In the genomic region with DNA sequence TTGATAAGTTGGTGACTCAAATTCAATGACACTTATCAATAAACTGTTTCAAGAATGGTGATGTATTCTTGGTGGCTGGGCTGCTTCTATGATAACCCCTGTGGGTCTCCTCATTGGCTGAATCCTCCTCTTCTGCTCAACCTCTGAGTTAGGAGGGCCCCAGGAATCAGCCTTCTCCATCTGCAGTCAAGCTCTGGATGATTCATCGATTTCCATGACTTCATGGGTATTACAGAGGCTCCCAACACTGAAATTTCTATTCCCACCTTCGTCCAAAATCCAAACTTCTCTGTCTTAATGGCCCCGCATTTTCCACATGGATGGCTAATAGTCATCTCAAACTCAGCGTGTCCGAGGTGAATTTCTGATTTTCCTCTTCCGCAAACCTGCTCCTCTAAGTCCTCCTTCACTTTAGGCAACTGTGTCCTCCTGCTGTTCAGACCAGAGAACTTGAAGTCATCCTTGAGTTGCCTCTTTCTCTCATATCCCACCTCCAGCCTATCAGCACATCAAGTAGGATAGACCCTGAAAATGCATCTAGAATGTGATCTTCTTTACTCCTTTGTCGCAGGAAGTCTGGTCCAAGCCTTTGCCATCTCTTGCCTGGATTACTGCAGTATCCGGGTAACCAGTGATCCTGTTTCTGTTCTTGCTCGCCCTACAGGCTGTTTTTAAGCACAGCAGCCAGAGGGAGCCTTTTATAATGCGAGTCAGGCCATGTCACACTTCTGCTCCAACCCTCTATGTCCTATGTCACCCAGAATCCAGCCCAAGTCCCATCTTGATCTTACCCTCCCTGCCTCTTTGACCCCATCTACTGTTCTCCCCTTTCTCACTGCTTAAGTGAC, we compare ENCODE assay signal across 9 cellular contexts. TPM values are rescaled to one million over a fixed set of nuclear protein-coding genes. Genes with fewer than 3 reads are reported as not detected.
A peak's percentile ranks its signal among the peaks of the same experiment; 100 is the strongest.
DNase-seq lines count a peak whose midpoint lies in the region; ATAC-seq and TF ChIP-seq lines count a peak whose summit lies in the region.
"Had no signal": no experiment of that assay in that cellular context is flagged by ENCODE, and none has a peak within 500 bp of the region (broad histone marks: within the 10 kb centered on the region; RNA-seq: fewer than 3 reads in every experiment).

No MANE protein-coding gene starts in this region.

- H3K27ac Mint-ChIP-seq in activated T-cell treated with anti-CD3 and anti-CD28 coated beads, Interleukin-2, amount 50 U/mL, for 72 hours: no peak overlapping the region
- no peak overlapping the region for H3K27ac Mint-ChIP-seq in activated T-cell treated with anti-CD3 and anti-CD28 coated beads, Interleukin-2, amount 50 U/mL, for 24 hours

- H3K36me3 Mint-ChIP-seq in activated T-cell treated with anti-CD3 and anti-CD28 coated beads, Interleukin-2, amount 50 U/mL, for 72 hours (ENCODE audit: insufficient read depth in 2 of 2): peaks cover 3 to 9% of the 10 kb centered on the region in 2 donors
- H3K36me3 Mint-ChIP-seq in activated T-cell treated with anti-CD3 and anti-CD28 coated beads, Interleukin-2, amount 50 U/mL, for 24 hours (ENCODE audit: low read depth): peaks cover 7% of the 10 kb centered on the region

- peaks cover 56% of the 10 kb centered on the region for H3K4me1 Mint-ChIP-seq in activated T-cell treated with anti-CD3 and anti-CD28 coated beads, Interleukin-2, amount 50 U/mL, for 72 hours (ENCODE audit: low read depth)
- peaks cover 54% of the 10 kb centered on the region for H3K4me1 Mint-ChIP-seq in activated T-cell treated with anti-CD3 and anti-CD28 coated beads, Interleukin-2, amount 50 U/mL, for 24 hours (ENCODE audit: low read depth)

- no peaks in the 10 kb centered on the region for H3K27me3 Mint-ChIP-seq in activated T-cell treated with anti-CD3 and anti-CD28 coated beads, Interleukin-2, amount 50 U/mL, for 72 hours (ENCODE audit: low read depth)
- H3K27me3 Mint-ChIP-seq in activated T-cell treated with anti-CD3 and anti-CD28 coated beads, Interleukin-2, amount 50 U/mL, for 24 hours: no peaks in the 10 kb centered on the region
- H3K27me3 Mint-ChIP-seq: activated naive CD4-positive, alpha-beta T cell treated with anti-CD3 and anti-CD28 coated beads, Interleukin-2, amount 50 U/mL, for 24 hours had no signal

- H3K9me3 Mint-ChIP-seq in activated T-cell treated with anti-CD3 and anti-CD28 coated beads, Interleukin-2, amount 50 U/mL, for 72 hours: peaks cover 0 to 2% of the 10 kb centered on the region in 2 donors
- peaks cover 3% of the 10 kb centered on the region for H3K9me3 Mint-ChIP-seq in activated T-cell treated with anti-CD3 and anti-CD28 coated beads, Interleukin-2, amount 50 U/mL, for 24 hours

- H3K4me3 Mint-ChIP-seq in activated T-cell treated with anti-CD3 and anti-CD28 coated beads, Interleukin-2, amount 50 U/mL, for 72 hours: no peak overlapping the region
- no peak overlapping the region for H3K4me3 Mint-ChIP-seq in activated T-cell treated with anti-CD3 and anti-CD28 coated beads, Interleukin-2, amount 50 U/mL, for 24 hours
- H3K4me3 Mint-ChIP-seq: activated naive CD4-positive, alpha-beta T cell treated with anti-CD3 and anti-CD28 coated beads, Interleukin-2, amount 50 U/mL, for 24 hours had no signal

- peak in 1 of 2 donors; percentile 22 for ATAC-seq in activated T-cell treated with anti-CD3 and anti-CD28 coated beads, Interleukin-2, amount 50 U/mL, for 72 hours (replicated peaks in 1 of 2)
- peak; percentile 97 for ATAC-seq in HG03103 (IDR thresholded peaks at IDR 0.05; ENCODE audit: low read depth, unreplicated experiment)
- ATAC-seq in SK-N-SH treated with all-trans-retinoic acid at 6 μM for 48 hours: peak; percentile 91
- no peak for ATAC-seq in GM18502 (IDR thresholded peaks at IDR 0.05; ENCODE audit: poor library complexity, unreplicated experiment)

- DNase-seq in activated T-cell treated with anti-CD3 and anti-CD28 coated beads, Interleukin-2, amount 50 U/mL, for 72 hours: peak; percentile 48 to 60
- DNase-seq in activated T-cell treated with anti-CD3 and anti-CD28 coated beads, Interleukin-2, amount 50 U/mL, for 24 hours: no peak
- peak; percentile 43 for DNase-seq in iPS-NIHi11 (ENCODE audit: low spot score)
- DNase-seq in DMS79 (lab: John Stamatoyannopoulos, UW): no peak
- no peak for DNase-seq in NCI-H345 treated with DMSO at 0.1 percent for 48 hours (lab: John Stamatoyannopoulos, UW; ENCODE audit: unreplicated experiment)

TF ChIP-seq in SK-N-SH treated with all-trans-retinoic acid at 6 μM for 48 hours, 23 proteins besides CTCF, POLR2A, EP300 and RAD21:
- TF ChIP-seq ZNF70 (CRISPR knock-in tag; IDR thresholded peaks at IDR 0.05): no peak
- TF ChIP-seq ISL1 (CRISPR knock-in tag; IDR thresholded peaks at IDR 0.05): no peak
- no peak for TF ChIP-seq ZNF565 (CRISPR knock-in tag; conservative IDR thresholded peaks at IDR 0.05; ENCODE audit: low read depth)
- no peak for TF ChIP-seq TCF4 (CRISPR knock-in tag; IDR thresholded peaks at IDR 0.05; ENCODE audit: borderline replicate concordance)
- TF ChIP-seq POU6F1 (CRISPR knock-in tag; IDR thresholded peaks at IDR 0.05; ENCODE audit: borderline replicate concordance, low read depth): no peak
- no peak for TF ChIP-seq ESRRG (CRISPR knock-in tag; IDR thresholded peaks at IDR 0.05)
- no peak for TF ChIP-seq CREB5 (CRISPR knock-in tag; IDR thresholded peaks at IDR 0.05; ENCODE audit: low read depth)
- TF ChIP-seq, protein P1, sequence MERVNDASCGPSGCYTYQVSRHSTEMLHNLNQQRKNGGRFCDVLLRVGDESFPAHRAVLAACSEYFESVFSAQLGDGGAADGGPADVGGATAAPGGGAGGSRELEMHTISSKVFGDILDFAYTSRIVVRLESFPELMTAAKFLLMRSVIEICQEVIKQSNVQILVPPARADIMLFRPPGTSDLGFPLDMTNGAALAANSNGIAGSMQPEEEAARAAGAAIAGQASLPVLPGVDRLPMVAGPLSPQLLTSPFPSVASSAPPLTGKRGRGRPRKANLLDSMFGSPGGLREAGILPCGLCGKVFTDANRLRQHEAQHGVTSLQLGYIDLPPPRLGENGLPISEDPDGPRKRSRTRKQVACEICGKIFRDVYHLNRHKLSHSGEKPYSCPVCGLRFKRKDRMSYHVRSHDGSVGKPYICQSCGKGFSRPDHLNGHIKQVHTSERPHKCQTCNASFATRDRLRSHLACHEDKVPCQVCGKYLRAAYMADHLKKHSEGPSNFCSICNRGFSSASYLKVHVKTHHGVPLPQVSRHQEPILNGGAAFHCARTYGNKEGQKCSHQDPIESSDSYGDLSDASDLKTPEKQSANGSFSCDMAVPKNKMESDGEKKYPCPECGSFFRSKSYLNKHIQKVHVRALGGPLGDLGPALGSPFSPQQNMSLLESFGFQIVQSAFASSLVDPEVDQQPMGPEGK (CRISPR knock-in tag; IDR thresholded peaks at IDR 0.05; ENCODE audit: borderline replicate concordance): no peak
- TF ChIP-seq ARNTL (CRISPR knock-in tag; IDR thresholded peaks at IDR 0.05; ENCODE audit: borderline replicate concordance, low read depth): no peak
- TF ChIP-seq CSDC2 (CRISPR knock-in tag; IDR thresholded peaks at IDR 0.05): no peak
- TF ChIP-seq, protein P2, sequence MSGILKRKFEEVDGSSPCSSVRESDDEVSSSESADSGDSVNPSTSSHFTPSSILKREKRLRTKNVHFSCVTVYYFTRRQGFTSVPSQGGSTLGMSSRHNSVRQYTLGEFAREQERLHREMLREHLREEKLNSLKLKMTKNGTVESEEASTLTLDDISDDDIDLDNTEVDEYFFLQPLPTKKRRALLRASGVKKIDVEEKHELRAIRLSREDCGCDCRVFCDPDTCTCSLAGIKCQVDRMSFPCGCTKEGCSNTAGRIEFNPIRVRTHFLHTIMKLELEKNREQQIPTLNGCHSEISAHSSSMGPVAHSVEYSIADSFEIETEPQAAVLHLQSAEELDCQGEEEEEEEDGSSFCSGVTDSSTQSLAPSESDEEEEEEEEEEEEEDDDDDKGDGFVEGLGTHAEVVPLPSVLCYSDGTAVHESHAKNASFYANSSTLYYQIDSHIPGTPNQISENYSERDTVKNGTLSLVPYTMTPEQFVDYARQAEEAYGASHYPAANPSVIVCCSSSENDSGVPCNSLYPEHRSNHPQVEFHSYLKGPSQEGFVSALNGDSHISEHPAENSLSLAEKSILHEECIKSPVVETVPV (CRISPR knock-in tag; IDR thresholded peaks at IDR 0.05): no peak
- no peak for TF ChIP-seq SNAI2 (CRISPR knock-in tag; IDR thresholded peaks at IDR 0.05)

RNA-seq across cellular contexts. Expression of gene IL7R, which starts 41.4 kb away (rescaled TPM):
- total RNA-seq in activated T-cell treated with anti-CD3 and anti-CD28 coated beads, Interleukin-2, amount 50 U/mL, for 72 hours: 100 to 1,000 TPM; 102 to 143 TPM

Comparison
In these comparisons a context has a peak if more than half of its experiments do, and no peak if none do; other contexts are left out.
1. DNase-seq: peak in activated T-cell treated with anti-CD3 and anti-CD28 coated beads, Interleukin-2, amount 50 U/mL, for 72 hours (2 of 2) and iPS-NIHi11 (single experiment); none in activated T-cell treated with anti-CD3 and anti-CD28 coated beads, Interleukin-2, amount 50 U/mL, for 24 hours (single experiment), DMS79 (single experiment) and NCI-H345 treated with DMSO at 0.1 percent for 48 hours (single experiment).